In genomic region chr14:69644814-69645213, GRCh38 we compare ENCODE assay signal across 19 cellular contexts. TPM values are rescaled to one million over a fixed set of nuclear protein-coding genes. Genes with fewer than 3 reads are reported as not detected.
A peak's percentile ranks its signal among the peaks of the same experiment; 100 is the strongest.
DNase-seq lines count a peak whose midpoint lies in the region; FAIRE-seq and TF ChIP-seq lines count a peak whose summit lies in the region.
"Had no signal": no experiment of that assay in that cellular context is flagged by ENCODE, and none has a peak within 500 bp of the region (broad histone marks: within the 10 kb centered on the region; RNA-seq: fewer than 3 reads in every experiment).

No MANE protein-coding gene starts in this region.

- H3K9me3 ChIP-seq in Peyer's patch (no peaks in the 10 kb centered on the region), esophagus (ENCODE audit: control insufficient read depth in 2 of 2, insufficient read depth in 1 of 2, low read depth in 1 of 2, low read length in 1 of 2) (no peaks in the 10 kb centered on the region), small intestine (ENCODE audit: control insufficient read depth, low read depth) (no peaks in the 10 kb centered on the region)
- H3K9me3 ChIP-seq: psoas muscle had no signal

- 67 to 78% methylated on average over 1 of the region's 1 CpG for WGBS in esophagus, 2 donors
- WGBS in small intestine, 3 donors, result 43 to 79% (median 54%) methylated on average over 1 of the region's 1 CpG

- TF ChIP-seq POLR2A in Peyer's patch (IDR thresholded peaks at IDR 0.05), result no peak

- H3K36me3 ChIP-seq in Peyer's patch, result no peaks in the 10 kb centered on the region
- H3K36me3 ChIP-seq in esophagus (ENCODE audit: control insufficient read depth in 2 of 2, insufficient read depth in 2 of 2, low read length in 1 of 2), result peaks cover 0 to 2% of the 10 kb centered on the region in 2 donors
- no peaks in the 10 kb centered on the region for H3K36me3 ChIP-seq in small intestine (ENCODE audit: control insufficient read depth in 2 of 2, insufficient read depth in 2 of 2, low read length in 2 of 2)

- peak; percentile 29 to 53 for DNase-seq in NOMO-1 (lab: John Stamatoyannopoulos, UW; ENCODE audit: unreplicated experiment in 2 of 2)
- DNase-seq in NOMO-1 treated with dmso at 0.1 percent for 144 hours (lab: John Stamatoyannopoulos, UW; ENCODE audit: unreplicated experiment), result no peak
- no peak for DNase-seq in Peyer's patch
- DNase-seq in small intestine, result peak; percentile 44
- DNase-seq in NCI-H510A treated with DMSO at 0.1 percent for 48 hours (lab: John Stamatoyannopoulos, UW), result no peak
- DNase-seq in amygdala (lab: John Stamatoyannopoulos, UW), result no peak
- no peak for DNase-seq in NCI-H2029 (lab: John Stamatoyannopoulos, UW)
- DNase-seq: 8988T; activated CD4-positive, CD25-positive, alpha-beta regulatory T cell treated with anti-CD3 and anti-CD28 coated beads, Interleukin-2, amount 50 U/mL, for 72 hours; effector memory CD4-positive, alpha-beta T cell; foreskin melanocyte; NCI-H1105; NCI-H2227 treated with DMSO at 0.1 percent for 48 hours; psoas muscle; stimulated activated CD4-positive, alpha-beta T cell treated with anti-CD3 and anti-CD28 coated beads, Interleukin-1b, Interleukin-23, amount 100 ng/mL, for 48 hours; stimulated activated CD8-positive, alpha-beta memory T cell treated with anti-CD3 and anti-CD28 coated beads, Interleukin-4, amount 100 ng/mL, for 48 hours had no signal

- H3K4me3 ChIP-seq in Peyer's patch (no peak overlapping the region), esophagus (ENCODE audit: low read depth in 1 of 2, low read length in 2 of 2) (no peak overlapping the region), small intestine (ENCODE audit: low read depth in 1 of 2, low read length in 2 of 2) (no peak overlapping the region)
- H3K4me3 ChIP-seq: psoas muscle had no signal

- no peak for TF ChIP-seq CTCF in Peyer's patch (IDR thresholded peaks at IDR 0.05)

- H3K27me3 ChIP-seq in Peyer's patch, result no peaks in the 10 kb centered on the region
- H3K27me3 ChIP-seq in esophagus (ENCODE audit: control insufficient read depth in 1 of 2, insufficient read depth in 2 of 2, low read length in 2 of 2), result no peaks in the 10 kb centered on the region
- no peaks in the 10 kb centered on the region for H3K27me3 ChIP-seq in small intestine (ENCODE audit: control insufficient read depth in 2 of 2, insufficient read depth in 2 of 2, low read length in 2 of 2)

- no peak for FAIRE-seq in small intestine (lab: Jason Lieb, UNC)
- FAIRE-seq: bronchial epithelial cell, G401.6 had no signal

- H3K27ac ChIP-seq in Peyer's patch (peak overlapping the region in 3 of 4 donors; percentile 7 to 86 (median 81)), esophagus (ENCODE audit: low read depth in 2 of 2, low read length in 1 of 2) (peak overlapping the region; percentile 52 to 63), small intestine (ENCODE audit: low read depth in 1 of 2, low read length in 1 of 2) (peak overlapping the region; percentile 76 to 91)

- H3K4me1 ChIP-seq in Peyer's patch, result peaks cover 5 to 62% (median 27%) of the 10 kb centered on the region in 4 donors
- peaks cover 0 to 2% of the 10 kb centered on the region in 2 donors for H3K4me1 ChIP-seq in esophagus (ENCODE audit: control insufficient read depth in 2 of 2, insufficient read depth in 2 of 2, low read length in 1 of 2)
- peaks cover 19 to 52% of the 10 kb centered on the region in 2 donors for H3K4me1 ChIP-seq in small intestine (ENCODE audit: control insufficient read depth in 2 of 2, insufficient read depth in 1 of 2, low read depth in 1 of 2, low read length in 1 of 2)

RNA-seq across cellular contexts. Expression of gene SUSD6, which starts 33.4 kb away (rescaled TPM):
- 100 to 1,000 TPM in 3 of 4 donors, 10 to 100 TPM in 1; 33.8 to 125 (median 113) TPM for total RNA-seq in Peyer's patch
- 10 to 100 TPM; 16.2 to 30.3 TPM for polyA plus RNA-seq in esophagus
- 10 to 100 TPM; 14.3 to 18.8 (median 14.5) TPM for polyA plus RNA-seq in small intestine

Comparison
In these comparisons a context has a peak if more than half of its experiments do, and no peak if none do; other contexts are left out.
1. DNase-seq: peak in NOMO-1 (2 of 2) and small intestine (single experiment); none in NOMO-1 treated with dmso at 0.1 percent for 144 hours (single experiment), Peyer's patch (0 of 3), NCI-H510A treated with DMSO at 0.1 percent for 48 hours (single experiment), amygdala (0 of 56) and NCI-H2029 (single experiment).
2. Peak in every context shown above with its lines, with median percentiles within 50 percentile points of each other: H3K27ac ChIP-seq.